ENCODE assay signal across 30 cellular contexts in the genomic region with DNA sequence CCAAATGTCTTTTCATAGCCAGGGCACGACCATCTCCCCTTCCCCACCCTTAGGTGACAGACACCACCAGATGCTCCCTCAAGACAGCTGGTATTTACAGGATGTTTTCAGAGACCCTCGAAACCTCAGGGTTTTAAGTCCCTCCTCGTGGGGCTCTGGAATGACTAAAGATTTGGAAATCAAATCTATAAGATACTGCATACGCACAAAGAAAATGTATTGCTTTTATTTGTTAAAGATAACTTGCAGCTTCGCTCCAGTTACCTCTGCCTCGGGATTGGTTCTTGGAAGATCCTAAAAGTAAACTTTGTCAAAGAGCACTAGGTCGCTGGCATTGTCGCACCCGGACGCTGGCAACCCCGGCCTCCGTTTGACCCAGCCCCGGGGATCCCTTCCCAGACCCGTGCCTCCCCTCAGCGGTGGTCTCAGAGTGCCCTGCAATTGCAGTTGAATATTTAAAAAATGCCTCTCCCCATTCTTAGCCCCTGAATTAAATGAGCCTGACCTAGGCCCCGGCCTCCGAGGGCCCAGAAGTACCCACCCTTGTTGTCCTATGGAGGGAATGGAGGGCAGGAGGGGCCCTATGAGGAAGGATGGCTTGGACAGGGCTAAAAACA. TPM values are rescaled to one million over a fixed set of nuclear protein-coding genes. Genes with fewer than 3 reads are reported as not detected.
"Had no signal": no experiment of that assay in that cellular context is flagged by ENCODE, and none has a peak within 500 bp of the region (broad histone marks: within the 10 kb centered on the region; RNA-seq: fewer than 3 reads in every experiment).

No MANE protein-coding gene starts in this region.

- H3K36me3 ChIP-seq: esophagus muscularis mucosa, gastroesophageal sphincter, heart left ventricle, prostate gland, spleen, thoracic aorta, transverse colon, vagina had no signal

- H3K9me3 ChIP-seq: esophagus muscularis mucosa, gastroesophageal sphincter, heart left ventricle, mucosa of descending colon, prostate gland, spleen, thoracic aorta, transverse colon, vagina had no signal

- ATAC-seq: foreskin keratinocyte; gastroesophageal sphincter; heart left ventricle; left lobe of liver; mucosa of descending colon; natural killer cell treated with Interleukin-12 subunit alpha and Interleukin-12 subunit beta and Interleukin-15 and Interleukin-18, amount 100 ng/mL, for 72 hours; right cardiac atrium; stimulated activated memory B cell treated with anti-CD40 and anti-IgM and Interleukin-4, amounts not matched to agents 10 μg/mL and 1 μg/mL and 100 μg/mL, for 72 hours had no signal

- FAIRE-seq: colon, endothelial cell of umbilical vein, kidney had no signal

- H3K27me3 ChIP-seq: vagina had no signal

- H3K27ac ChIP-seq: dorsolateral prefrontal cortex, esophagus muscularis mucosa, foreskin keratinocyte, gastroesophageal sphincter, heart left ventricle, prostate gland, skin epidermis, spleen, thoracic aorta, transverse colon, vagina had no signal

- H3K4me1 ChIP-seq: foreskin keratinocyte, prostate gland, transverse colon, vagina had no signal

- DNase-seq: dorsolateral prefrontal cortex; effector CD8-positive, alpha-beta T cell; foreskin keratinocyte; heart left ventricle; hypothalamus; kidney; mucosa of descending colon; naive B cell; right cardiac atrium; spleen; stimulated activated CD4-positive, alpha-beta T cell treated with anti-CD3 and anti-CD28 coated beads, Interleukin-4, amount 100 ng/mL, for 4 hours; transverse colon had no signal

- H3K4me3 ChIP-seq: dorsolateral prefrontal cortex, esophagus muscularis mucosa, gastroesophageal sphincter, heart left ventricle, lung, mucosa of descending colon, prostate gland, skin epidermis, spleen, thoracic aorta, transverse colon, vagina had no signal

RNA-seq across cellular contexts. Expression of a gene that starts 7.1 kb away (rescaled TPM):
- total RNA-seq: cerebellum; endothelial cell of umbilical vein; epithelial cell of proximal tubule; esophagus muscularis mucosa; fibroblast of lung; foreskin keratinocyte; gastroesophageal sphincter; kidney; left lobe of liver; liver; natural killer cell treated with Interleukin-12 subunit alpha and Interleukin-12 subunit beta and Interleukin-15 and Interleukin-18, amount 100 ng/mL, for 72 hours; neural crest cell; prostate gland; right cardiac atrium; spleen; thoracic aorta; transverse colon; ureter; vagina had no signal
- polyA plus RNA-seq: endothelial cell of umbilical vein, fibroblast of lung, foreskin keratinocyte, heart left ventricle, liver, right cardiac atrium, spleen had no signal
